Comparison of ENCODE assay signal across 1 cellular context in genomic region chr3:32591960-32592462, GRCh38.
TF ChIP-seq lines count a peak whose summit lies in the region.

No MANE protein-coding gene starts in this region.

TF ChIP-seq in WTC11, 78 proteins besides CTCF, POLR2A, EP300 and RAD21 (continued from another document):
- TF ChIP-seq ZNF532 (CRISPR knock-in tag; IDR thresholded peaks at IDR 0.05; ENCODE audit: borderline replicate concordance), result no peak
- TF ChIP-seq ZNF423 (CRISPR knock-in tag; IDR thresholded peaks at IDR 0.05), result no peak
